Comparison of ENCODE assay signal across 26 cellular contexts in the genomic region with DNA sequence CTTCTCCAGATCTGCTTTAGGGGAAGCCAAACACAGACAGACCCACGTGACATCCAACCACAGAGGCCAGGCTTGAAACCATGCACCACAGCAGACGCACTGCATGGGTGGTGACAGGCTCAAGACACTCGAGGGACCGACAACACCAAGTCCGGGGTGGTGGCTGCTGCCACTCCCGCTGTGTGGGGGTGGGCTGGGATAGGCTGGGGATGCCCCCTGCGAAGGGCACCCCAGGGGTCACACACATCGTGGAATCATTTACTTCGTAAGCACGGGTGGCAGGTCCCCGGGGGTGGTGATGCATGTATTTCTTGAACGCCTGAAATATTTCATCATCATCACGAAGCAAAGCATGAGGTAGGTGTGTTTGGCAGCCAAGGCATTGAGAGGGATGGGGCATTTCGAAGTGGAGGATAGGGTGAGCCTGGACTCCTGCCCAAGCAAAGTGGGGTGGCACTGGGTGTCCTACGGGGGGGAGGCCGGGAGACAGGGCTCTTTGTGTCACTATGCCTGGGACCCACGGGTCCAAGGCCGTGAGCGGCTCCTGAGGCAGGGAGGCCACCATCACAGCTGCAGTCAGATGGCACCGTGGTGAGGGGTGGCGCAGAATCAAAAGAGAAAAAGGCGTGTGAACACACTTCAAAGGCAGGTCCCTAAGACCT.
DNase-seq lines count a peak whose midpoint lies in the region; ATAC-seq and TF ChIP-seq lines count a peak whose summit lies in the region.
"Had no signal": no experiment of that assay in that cellular context is flagged by ENCODE, and none has a peak within 500 bp of the region (broad histone marks: within the 10 kb centered on the region; RNA-seq: fewer than 3 reads in every experiment).

No MANE protein-coding gene starts in this region.

- H3K9me3 Mint-ChIP-seq in activated naive CD8-positive, alpha-beta T cell treated with anti-CD3 and anti-CD28 coated beads for 36 hours, result peaks cover 5% of the 10 kb centered on the region
- H3K9me3 Mint-ChIP-seq in activated naive CD8-positive, alpha-beta T cell treated with anti-CD3 and anti-CD28 coated beads, Interleukin-2, amount 50 U/mL, for 24 hours, result no peaks in the 10 kb centered on the region
- H3K9me3 Mint-ChIP-seq in activated CD8-positive, alpha-beta T cell treated with anti-CD3 and anti-CD28 coated beads, Interleukin-2, amount 10 ng/mL, durations not matched to agents 7 days and 5 days (ENCODE audit: insufficient read depth), result no peaks in the 10 kb centered on the region
- H3K9me3 Mint-ChIP-seq: activated T-helper 17 cell treated with anti-CD3 and anti-CD28 coated beads, Interleukin-2, amount 50 U/mL, for 72 hours had no signal

- no peak overlapping the region for H3K4me3 ChIP-seq in Jurkat, Clone E6-1 (ENCODE audit: low read length)
- no peak overlapping the region for H3K4me3 ChIP-seq in dorsolateral prefrontal cortex
- H3K4me3 ChIP-seq: ascending aorta, gastrocnemius medialis, lower lobe of right lung had no signal

- ATAC-seq in activated naive CD8-positive, alpha-beta T cell treated with anti-CD3 and anti-CD28 coated beads, Interleukin-2, amount 50 U/mL, for 24 hours, result no peak
- ATAC-seq in activated CD8-positive, alpha-beta T cell treated with anti-CD3 and anti-CD28 coated beads, Interleukin-2, amount 10 ng/mL, durations not matched to agents 7 days and 5 days, result peak; percentile 24
- ATAC-seq: activated T-helper 17 cell treated with anti-CD3 and anti-CD28 coated beads, Interleukin-2, amount 50 U/mL, for 72 hours; gastrocnemius medialis; HCT116; lower lobe of right lung; naive thymus-derived CD8-positive, alpha-beta T cell; stimulated activated effector memory CD8-positive, alpha-beta T cell treated with anti-CD3 and anti-CD28 coated beads, Interleukin-12 subunit alpha, Interleukin-12 subunit beta, amount 100 ng/mL, for 72 hours had no signal

- no peak overlapping the region for H3K4me3 Mint-ChIP-seq in activated naive CD8-positive, alpha-beta T cell treated with anti-CD3 and anti-CD28 coated beads for 36 hours
- H3K4me3 Mint-ChIP-seq in activated naive CD8-positive, alpha-beta T cell treated with anti-CD3 and anti-CD28 coated beads, Interleukin-2, amount 50 U/mL, for 24 hours, result no peak overlapping the region
- H3K4me3 Mint-ChIP-seq in activated CD8-positive, alpha-beta T cell treated with anti-CD3 and anti-CD28 coated beads, Interleukin-2, amount 10 ng/mL, durations not matched to agents 7 days and 5 days, result no peak overlapping the region
- H3K4me3 Mint-ChIP-seq: activated naive CD4-positive, alpha-beta T cell treated with anti-CD3 and anti-CD28 coated beads, Interleukin-2, amount 50 U/mL, for 24 hours; activated T-helper 17 cell treated with anti-CD3 and anti-CD28 coated beads, Interleukin-2, amount 50 U/mL, for 72 hours; naive thymus-derived CD8-positive, alpha-beta T cell; stimulated activated effector memory CD8-positive, alpha-beta T cell treated with anti-CD3 and anti-CD28 coated beads, Interleukin-12 subunit alpha, Interleukin-12 subunit beta, amount 100 ng/mL, for 72 hours; type B pancreatic cell had no signal

- H3K27me3 Mint-ChIP-seq in activated naive CD8-positive, alpha-beta T cell treated with anti-CD3 and anti-CD28 coated beads for 36 hours, result peaks cover 35% of the 10 kb centered on the region
- H3K27me3 Mint-ChIP-seq in activated naive CD8-positive, alpha-beta T cell treated with anti-CD3 and anti-CD28 coated beads, Interleukin-2, amount 50 U/mL, for 24 hours, result no peaks in the 10 kb centered on the region
- H3K27me3 Mint-ChIP-seq in activated CD8-positive, alpha-beta T cell treated with anti-CD3 and anti-CD28 coated beads, Interleukin-2, amount 10 ng/mL, durations not matched to agents 7 days and 5 days (ENCODE audit: low read depth), result peaks cover 23% of the 10 kb centered on the region
- H3K27me3 Mint-ChIP-seq: activated naive CD4-positive, alpha-beta T cell treated with anti-CD3 and anti-CD28 coated beads, Interleukin-2, amount 50 U/mL, for 24 hours; type B pancreatic cell had no signal

- H3K36me3 Mint-ChIP-seq in activated naive CD8-positive, alpha-beta T cell treated with anti-CD3 and anti-CD28 coated beads for 36 hours, result no peaks in the 10 kb centered on the region
- no peaks in the 10 kb centered on the region for H3K36me3 Mint-ChIP-seq in activated naive CD8-positive, alpha-beta T cell treated with anti-CD3 and anti-CD28 coated beads, Interleukin-2, amount 50 U/mL, for 24 hours (ENCODE audit: low read depth)
- H3K36me3 Mint-ChIP-seq in activated CD8-positive, alpha-beta T cell treated with anti-CD3 and anti-CD28 coated beads, Interleukin-2, amount 10 ng/mL, durations not matched to agents 7 days and 5 days (ENCODE audit: low read depth), result no peaks in the 10 kb centered on the region
- H3K36me3 Mint-ChIP-seq: activated naive CD4-positive, alpha-beta T cell treated with anti-CD3 and anti-CD28 coated beads, Interleukin-2, amount 50 U/mL, for 24 hours; stimulated activated effector memory CD8-positive, alpha-beta T cell treated with anti-CD3 and anti-CD28 coated beads, Interleukin-12 subunit alpha, Interleukin-12 subunit beta, amount 100 ng/mL, for 72 hours had no signal

- intact Hi-C loops in dorsolateral prefrontal cortex (cut with DNase I), result no loop called here

- peaks cover 13% of the 10 kb centered on the region for H3K4me1 Mint-ChIP-seq in activated naive CD8-positive, alpha-beta T cell treated with anti-CD3 and anti-CD28 coated beads for 36 hours
- H3K4me1 Mint-ChIP-seq in activated naive CD8-positive, alpha-beta T cell treated with anti-CD3 and anti-CD28 coated beads, Interleukin-2, amount 50 U/mL, for 24 hours, result no peaks in the 10 kb centered on the region
- H3K4me1 Mint-ChIP-seq in activated CD8-positive, alpha-beta T cell treated with anti-CD3 and anti-CD28 coated beads, Interleukin-2, amount 10 ng/mL, durations not matched to agents 7 days and 5 days (ENCODE audit: low read depth), result peaks cover 24% of the 10 kb centered on the region
- H3K4me1 Mint-ChIP-seq: activated naive CD4-positive, alpha-beta T cell treated with anti-CD3 and anti-CD28 coated beads, Interleukin-2, amount 50 U/mL, for 24 hours; activated T-helper 17 cell treated with anti-CD3 and anti-CD28 coated beads, Interleukin-2, amount 50 U/mL, for 72 hours had no signal

- no peak overlapping the region for H3K27ac ChIP-seq in dorsolateral prefrontal cortex
- H3K27ac ChIP-seq: ascending aorta, C4-2B, gastrocnemius medialis, lower lobe of right lung had no signal

- POLR2A ChIA-PET in activated CD8-positive, alpha-beta T cell treated with anti-CD3 and anti-CD28 coated beads, Interleukin-2, amount 10 ng/mL, durations not matched to agents 7 days and 5 days (lab: Charles Lee), result no interaction called here

- no peaks in the 10 kb centered on the region for H3K27me3 ChIP-seq in dorsolateral prefrontal cortex
- H3K27me3 ChIP-seq: ascending aorta, gastrocnemius medialis had no signal

- DNase-seq in activated naive CD8-positive, alpha-beta T cell treated with anti-CD3 and anti-CD28 coated beads for 36 hours, result peak; percentile 19
- DNase-seq in activated naive CD8-positive, alpha-beta T cell treated with anti-CD3 and anti-CD28 coated beads, Interleukin-2, amount 50 U/mL, for 24 hours, result no peak
- DNase-seq in Jurkat, Clone E6-1 (ENCODE audit: low read depth, low spot score), result peak; percentile 63
- DNase-seq in activated CD8-positive, alpha-beta T cell treated with anti-CD3 and anti-CD28 coated beads, Interleukin-2, amount 10 ng/mL, durations not matched to agents 7 days and 5 days, result peak; percentile 23
- peak; percentile 33 for DNase-seq in stimulated activated CD8-positive, alpha-beta memory T cell treated with anti-CD3 and anti-CD28 coated beads, Interleukin-4, amount 100 ng/mL, for 48 hours
- DNase-seq in NCI-H1694 treated with DMSO at 0.1 percent for 48 hours (lab: John Stamatoyannopoulos, UW) (no peak), dorsolateral prefrontal cortex (no peak)
- DNase-seq: activated CD4-positive, alpha-beta T cell treated with anti-CD3 and anti-CD28 coated beads for 4 hours; activated CD8-positive, alpha-beta memory T cell treated with anti-CD3 and anti-CD28 coated beads, Interleukin-2, amount 50 U/mL, for 4 hours; Caco-2; gastrocnemius medialis; KBM-7; lower lobe of right lung; naive thymus-derived CD8-positive, alpha-beta T cell; NCI-H1417; NCI-H2081; NCI-H524 treated with DMSO at 0.1 percent for 48 hours; SHP77 treated with DMSO at 0.1 percent for 48 hours; stimulated activated CD4-positive, alpha-beta T cell treated with anti-CD3 and anti-CD28 coated beads, Interleukin-4, amount 100 ng/mL, for 24 hours had no signal

- no peak for TF ChIP-seq CTCF in dorsolateral prefrontal cortex (IDR thresholded peaks at IDR 0.05 in 54 of 56, conservative IDR thresholded peaks at IDR 0.05 in 2 of 56; ENCODE audit: low read depth in 1 of 56, partially characterized antibody in 56 of 56)

- no peak overlapping the region for H3K27ac Mint-ChIP-seq in activated naive CD8-positive, alpha-beta T cell treated with anti-CD3 and anti-CD28 coated beads for 36 hours
- H3K27ac Mint-ChIP-seq in activated naive CD8-positive, alpha-beta T cell treated with anti-CD3 and anti-CD28 coated beads, Interleukin-2, amount 50 U/mL, for 24 hours, result no peak overlapping the region
- no peak overlapping the region for H3K27ac Mint-ChIP-seq in activated CD8-positive, alpha-beta T cell treated with anti-CD3 and anti-CD28 coated beads, Interleukin-2, amount 10 ng/mL, durations not matched to agents 7 days and 5 days
- H3K27ac Mint-ChIP-seq: activated naive CD4-positive, alpha-beta T cell treated with anti-CD3 and anti-CD28 coated beads, Interleukin-2, amount 50 U/mL, for 24 hours; activated T-helper 17 cell treated with anti-CD3 and anti-CD28 coated beads, Interleukin-2, amount 50 U/mL, for 72 hours; stimulated activated effector memory CD8-positive, alpha-beta T cell treated with anti-CD3 and anti-CD28 coated beads, Interleukin-12 subunit alpha, Interleukin-12 subunit beta, amount 100 ng/mL, for 72 hours; type B pancreatic cell had no signal

- CTCF ChIA-PET in activated CD8-positive, alpha-beta T cell treated with anti-CD3 and anti-CD28 coated beads, Interleukin-2, amount 10 ng/mL, durations not matched to agents 7 days and 5 days (lab: Charles Lee), result no interaction called here

Comparison
In these comparisons a context has a peak if more than half of its experiments do, and no peak if none do; other contexts are left out.
1. DNase-seq: peak in activated naive CD8-positive, alpha-beta T cell treated with anti-CD3 and anti-CD28 coated beads for 36 hours (single experiment), Jurkat, Clone E6-1 (single experiment), activated CD8-positive, alpha-beta T cell treated with anti-CD3 and anti-CD28 coated beads, Interleukin-2, amount 10 ng/mL, durations not matched to agents 7 days and 5 days (single experiment) and stimulated activated CD8-positive, alpha-beta memory T cell treated with anti-CD3 and anti-CD28 coated beads, Interleukin-4, amount 100 ng/mL, for 48 hours (single experiment); none in activated naive CD8-positive, alpha-beta T cell treated with anti-CD3 and anti-CD28 coated beads, Interleukin-2, amount 50 U/mL, for 24 hours (single experiment), NCI-H1694 treated with DMSO at 0.1 percent for 48 hours (single experiment) and dorsolateral prefrontal cortex (0 of 10).